21 cellular contexts compared by ENCODE assay signal in the genomic region with DNA sequence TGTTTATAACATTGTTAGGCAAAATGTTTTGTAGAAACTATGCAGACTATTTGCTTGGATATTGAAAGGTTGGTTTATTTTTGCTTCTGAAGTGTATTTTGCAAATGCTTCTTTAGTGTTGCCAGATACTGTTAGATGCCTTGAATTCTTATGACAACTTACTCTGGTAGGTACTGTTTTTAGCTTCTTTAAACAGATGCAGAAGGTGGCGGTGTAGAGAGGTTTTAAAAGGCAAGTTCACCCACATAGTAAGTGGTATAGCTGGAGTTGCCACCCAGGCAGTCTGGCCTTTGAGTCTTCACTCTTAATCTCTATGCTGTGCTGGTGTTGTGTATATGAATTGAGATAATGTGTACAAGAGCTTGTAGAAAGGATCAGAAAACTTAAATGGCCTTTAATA. TPM values are rescaled to one million over a fixed set of nuclear protein-coding genes. Genes with fewer than 3 reads are reported as not detected.
DNase-seq lines count a peak whose midpoint lies in the region; ATAC-seq, FAIRE-seq and TF ChIP-seq lines count a peak whose summit lies in the region.
"Had no signal": no experiment of that assay in that cellular context is flagged by ENCODE, and none has a peak within 500 bp of the region (broad histone marks: within the 10 kb centered on the region; RNA-seq: fewer than 3 reads in every experiment).

No MANE protein-coding gene starts in this region.

- H3K27me3 ChIP-seq in A673 (replicated peaks; ENCODE audit: insufficient read depth, low read depth, low read length, poor library complexity) (no peaks in the 10 kb centered on the region), DND-41 (ENCODE audit: insufficient read depth, low read length, poor library complexity) (no peaks in the 10 kb centered on the region), iPS-15b (ENCODE audit: control insufficient read depth, insufficient read depth, low read length) (no peaks in the 10 kb centered on the region), colonic mucosa (no peaks in the 10 kb centered on the region)

- no peaks in the 10 kb centered on the region for H4K20me1 ChIP-seq in DND-41 (ENCODE audit: insufficient read depth, low read length)

- H3K9me3 ChIP-seq in A673 (ENCODE audit: low read depth, low read length, poor library complexity, severe bottlenecking) (no peaks in the 10 kb centered on the region), DND-41 (ENCODE audit: insufficient read depth, low read length, severe bottlenecking) (no peaks in the 10 kb centered on the region), T-helper 17 cell (ENCODE audit: control insufficient read depth, low read length, poor library complexity, severe bottlenecking) (no peaks in the 10 kb centered on the region), iPS-15b (ENCODE audit: control insufficient read depth, insufficient read depth, low read length) (no peaks in the 10 kb centered on the region), colonic mucosa (no peaks in the 10 kb centered on the region)

- intact Hi-C loops in A673 (cut with micrococcal nuclease; ENCODE audit: unreplicated experiment) (no loop called here), colonic mucosa (cut with DNase I) (no loop called here)

- H3K36me3 Mint-ChIP-seq in T-helper 17 cell (ENCODE audit: low read depth), result peaks cover 7% of the 10 kb centered on the region

- no peaks in the 10 kb centered on the region; the same call in 1 of the 2 replicates for H3K79me2 ChIP-seq in DND-41 (ENCODE audit: insufficient read depth, low read length)

- H3K4me1 Mint-ChIP-seq in T-helper 17 cell, result peaks cover 27% of the 10 kb centered on the region

- TF ChIP-seq CTCF in A673 (conservative IDR thresholded peaks at IDR 0.05; ENCODE audit: low read depth, low read length), result no peak
- peak; percentile 4 for TF ChIP-seq CTCF in DND-41 (IDR thresholded peaks at IDR 0.05; ENCODE audit: borderline replicate concordance, extremely low read depth, low read length, poor library complexity, severe bottlenecking)
- TF ChIP-seq CTCF in colonic mucosa (IDR thresholded peaks at IDR 0.05), result no peak

- H3K27ac Mint-ChIP-seq in T-helper 17 cell, result peak overlapping the region; percentile 6
- H3K27ac Mint-ChIP-seq: activated T-helper 17 cell treated with anti-CD3 and anti-CD28 coated beads, Interleukin-2, amount 50 U/mL, for 72 hours; mesothelial cell of epicardium had no signal

- H3K9ac ChIP-seq in DND-41 (ENCODE audit: low read depth, low read length) (no peak overlapping the region), iPS-15b (ENCODE audit: low read depth, low read length) (peak overlapping the region; percentile 37), colonic mucosa (ENCODE audit: low read depth in 2 of 2, low read length in 2 of 2) (no peak overlapping the region)

- POLR2A ChIA-PET in A673 (lab: Charles Lee; ENCODE audit: low non-redundant PET), result no interaction called here

- ATAC-seq in DND-41 (ENCODE audit: insufficient read depth, low read depth) (no peak), T-helper 17 cell (no peak), HG03139 (IDR thresholded peaks at IDR 0.05; ENCODE audit: unreplicated experiment) (no peak), GM18519 (IDR thresholded peaks at IDR 0.05; ENCODE audit: low FRiP score, unreplicated experiment) (no peak)
- ATAC-seq: activated T-helper 17 cell treated with anti-CD3 and anti-CD28 coated beads, Interleukin-2, amount 50 U/mL, for 72 hours; sciatic nerve had no signal

- H3K27me3 Mint-ChIP-seq in T-helper 17 cell, result no peaks in the 10 kb centered on the region
- H3K27me3 Mint-ChIP-seq: activated T-helper 17 cell treated with anti-CD3 and anti-CD28 coated beads, Interleukin-2, amount 50 U/mL, for 72 hours had no signal

- no peak for FAIRE-seq in RCC 7860 (lab: Jason Lieb, UNC)
- FAIRE-seq: GM18507, keratinocyte had no signal

- no peak overlapping the region for H2AFZ ChIP-seq in DND-41 (ENCODE audit: low read depth, low read length)

- CTCF ChIA-PET in A673 (lab: Charles Lee), result no interaction called here

- BruUV-seq in A673 (replicated peaks; lab: Mats Ljungman, UMichigan), result TSS peak; percentile 24

- H3K4me2 ChIP-seq in DND-41 (ENCODE audit: insufficient read depth, low read length), result no peak overlapping the region

- H3K4me3 ChIP-seq in A673 (ENCODE audit: low read depth, low read length, poor library complexity, severe bottlenecking) (no peak overlapping the region), DND-41 (ENCODE audit: low read depth in 1 of 2, low read length in 2 of 2) (no peak overlapping the region), iPS-15b (ENCODE audit: low read depth, low read length) (no peak overlapping the region), colonic mucosa (no peak overlapping the region)

- H3K36me3 ChIP-seq in A673 (ENCODE audit: insufficient read depth, low read length, poor library complexity, severe bottlenecking) (peaks cover 15% of the 10 kb centered on the region), DND-41 (ENCODE audit: insufficient read depth, low read length) (peaks cover 21% of the 10 kb centered on the region), iPS-15b (ENCODE audit: control insufficient read depth, insufficient read depth, low read length) (peaks cover 2% of the 10 kb centered on the region), colonic mucosa (no peaks in the 10 kb centered on the region)

- no peak overlapping the region for H3K4me3 Mint-ChIP-seq in T-helper 17 cell
- H3K4me3 Mint-ChIP-seq: activated T-helper 17 cell treated with anti-CD3 and anti-CD28 coated beads, Interleukin-2, amount 50 U/mL, for 72 hours; mesothelial cell of epicardium had no signal

- DNase-seq in A673 (ENCODE audit: low spot score) (no peak), DND-41 (no peak), T-helper 17 cell (no peak), colonic mucosa (no peak), RCC 7860 (ENCODE audit: low spot score) (no peak)
- DNase-seq: anterior cingulate cortex, cortex of kidney, DMS153, erythroblast, NCI-H2081 treated with DMSO at 0.1 percent for 48 hours, NCI-H510A treated with DMSO at 0.1 percent for 48 hours, substantia nigra had no signal

- H3K27ac ChIP-seq in A673 (ENCODE audit: low read depth, low read length, poor library complexity, severe bottlenecking), result no peak overlapping the region
- no peak overlapping the region for H3K27ac ChIP-seq in DND-41 (ENCODE audit: low read length)
- H3K27ac ChIP-seq in colonic mucosa, result no peak overlapping the region
- H3K27ac ChIP-seq: VCaP had no signal

- no peaks in the 10 kb centered on the region for H3K4me1 ChIP-seq in A673 (ENCODE audit: insufficient read depth, low read length, poor library complexity, severe bottlenecking)
- H3K4me1 ChIP-seq in DND-41 (ENCODE audit: insufficient read depth, low read length), result peaks cover 26% of the 10 kb centered on the region
- no peaks in the 10 kb centered on the region for H3K4me1 ChIP-seq in iPS-15b (ENCODE audit: control insufficient read depth, insufficient read depth, low read length)
- peaks cover 3% of the 10 kb centered on the region for H3K4me1 ChIP-seq in colonic mucosa

RNA-seq across cellular contexts. Expression of a gene that starts 3.6 kb away (rescaled TPM):
- total RNA-seq in A673 (2021) (45.7 and 46.0 TPM in 2 replicates), T-helper 17 cell (1 to 10 TPM; 8.0 to 9.3 TPM), colonic mucosa (10 to 100 TPM; 39.4 to 62.7 TPM)

RNA-seq across cellular contexts. Expression of a gene that starts 13.1 kb away (rescaled TPM):
- total RNA-seq in A673 (2021), result 185 and 197 TPM in 2 replicates
- total RNA-seq in T-helper 17 cell, result 10 to 100 TPM; 68.1 to 78.2 TPM
- total RNA-seq in colonic mucosa, result 10 to 100 TPM; 86.8 to 89.2 TPM

RNA-seq across cellular contexts. Expression of a gene that starts 32.0 kb away (rescaled TPM):
- 355 and 386 TPM in 2 replicates for total RNA-seq in A673 (2021)
- total RNA-seq in T-helper 17 cell, result 10 to 100 TPM; 78.4 to 90.1 TPM
- total RNA-seq in colonic mucosa, result 100 to 1,000 TPM; 123 to 231 TPM

RNA-seq across cellular contexts. Expression of a gene that starts 40.4 kb away (rescaled TPM):
- total RNA-seq in A673 (2021), result 71.6 and 77.7 TPM in 2 replicates
- 10 to 100 TPM; 15.5 to 30.6 TPM for total RNA-seq in T-helper 17 cell
- 10 to 100 TPM; 44.0 to 48.4 TPM for total RNA-seq in colonic mucosa
